ENCODE assay signal across 1 cellular context in the genomic region with DNA sequence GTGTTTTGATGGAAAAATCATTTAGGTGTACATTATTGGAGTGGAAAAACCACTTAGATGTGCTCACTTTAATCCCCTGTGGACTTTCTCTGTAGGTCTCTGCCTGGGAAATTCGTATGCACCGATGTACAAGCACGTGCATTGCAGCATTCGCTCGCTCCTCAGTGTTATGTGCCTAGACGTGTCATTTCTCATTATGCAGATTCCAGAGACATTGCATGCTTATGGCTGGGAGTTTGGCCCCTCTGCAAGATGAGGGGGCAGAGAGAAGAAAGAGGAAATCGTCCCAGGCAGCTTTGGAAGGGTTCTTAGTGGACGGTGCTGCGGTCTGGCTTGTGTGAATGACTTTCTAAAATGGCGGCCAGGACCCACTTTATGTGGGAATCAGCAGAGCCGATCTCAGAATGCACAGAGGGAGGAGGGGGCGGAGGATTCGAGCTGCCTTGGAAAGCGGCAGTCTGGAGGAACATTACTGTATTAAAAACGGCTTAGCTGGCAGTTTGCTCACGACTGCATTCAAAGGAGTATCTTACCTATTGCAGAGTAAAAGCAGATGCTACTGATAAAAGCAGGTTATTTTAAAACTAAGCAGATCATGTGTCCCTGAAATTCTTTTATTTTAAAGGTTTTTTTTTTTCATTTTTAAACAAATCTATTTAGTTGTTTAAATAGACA.
TF ChIP-seq lines count a peak whose summit lies in the region.

No MANE protein-coding gene starts in this region.

TF ChIP-seq in K562, 482 proteins besides CTCF, POLR2A, EP300 and RAD21 (continued from another document and continues in another):
- TF ChIP-seq, protein P1, sequence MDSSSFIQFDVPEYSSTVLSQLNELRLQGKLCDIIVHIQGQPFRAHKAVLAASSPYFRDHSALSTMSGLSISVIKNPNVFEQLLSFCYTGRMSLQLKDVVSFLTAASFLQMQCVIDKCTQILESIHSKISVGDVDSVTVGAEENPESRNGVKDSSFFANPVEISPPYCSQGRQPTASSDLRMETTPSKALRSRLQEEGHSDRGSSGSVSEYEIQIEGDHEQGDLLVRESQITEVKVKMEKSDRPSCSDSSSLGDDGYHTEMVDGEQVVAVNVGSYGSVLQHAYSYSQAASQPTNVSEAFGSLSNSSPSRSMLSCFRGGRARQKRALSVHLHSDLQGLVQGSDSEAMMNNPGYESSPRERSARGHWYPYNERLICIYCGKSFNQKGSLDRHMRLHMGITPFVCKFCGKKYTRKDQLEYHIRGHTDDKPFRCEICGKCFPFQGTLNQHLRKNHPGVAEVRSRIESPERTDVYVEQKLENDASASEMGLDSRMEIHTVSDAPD (CRISPR knock-in tag; IDR thresholded peaks at IDR 0.05) = no peak
- TF ChIP-seq NFIC (IDR thresholded peaks at IDR 0.05) = peak; percentile 50
- TF ChIP-seq MIER1 (IDR thresholded peaks at IDR 0.05; ENCODE audit: low read depth) = peak; percentile 69; the same call in 1 of the 2 replicates
- peak; percentile 85; the same call in 1 of the 2 replicates for TF ChIP-seq ZC3H4 (CRISPR knock-in tag; IDR thresholded peaks at IDR 0.05; ENCODE audit: borderline replicate concordance)
- TF ChIP-seq PML (IDR thresholded peaks at IDR 0.05; ENCODE audit: low read length) = 0 out of 2 replicates have a peak, but pooled peaks have one; percentile 37
- TF ChIP-seq, protein P2, sequence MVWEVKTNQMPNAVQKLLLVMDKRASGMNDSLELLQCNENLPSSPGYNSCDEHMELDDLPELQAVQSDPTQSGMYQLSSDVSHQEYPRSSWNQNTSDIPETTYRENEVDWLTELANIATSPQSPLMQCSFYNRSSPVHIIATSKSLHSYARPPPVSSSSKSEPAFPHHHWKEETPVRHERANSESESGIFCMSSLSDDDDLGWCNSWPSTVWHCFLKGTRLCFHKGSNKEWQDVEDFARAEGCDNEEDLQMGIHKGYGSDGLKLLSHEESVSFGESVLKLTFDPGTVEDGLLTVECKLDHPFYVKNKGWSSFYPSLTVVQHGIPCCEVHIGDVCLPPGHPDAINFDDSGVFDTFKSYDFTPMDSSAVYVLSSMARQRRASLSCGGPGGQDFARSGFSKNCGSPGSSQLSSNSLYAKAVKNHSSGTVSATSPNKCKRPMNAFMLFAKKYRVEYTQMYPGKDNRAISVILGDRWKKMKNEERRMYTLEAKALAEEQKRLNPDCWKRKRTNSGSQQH (CRISPR knock-in tag; IDR thresholded peaks at IDR 0.05) = no peak
- TF ChIP-seq TFAM (CRISPR knock-in tag; conservative IDR thresholded peaks at IDR 0.05) = no peak
- TF ChIP-seq, protein P3, sequence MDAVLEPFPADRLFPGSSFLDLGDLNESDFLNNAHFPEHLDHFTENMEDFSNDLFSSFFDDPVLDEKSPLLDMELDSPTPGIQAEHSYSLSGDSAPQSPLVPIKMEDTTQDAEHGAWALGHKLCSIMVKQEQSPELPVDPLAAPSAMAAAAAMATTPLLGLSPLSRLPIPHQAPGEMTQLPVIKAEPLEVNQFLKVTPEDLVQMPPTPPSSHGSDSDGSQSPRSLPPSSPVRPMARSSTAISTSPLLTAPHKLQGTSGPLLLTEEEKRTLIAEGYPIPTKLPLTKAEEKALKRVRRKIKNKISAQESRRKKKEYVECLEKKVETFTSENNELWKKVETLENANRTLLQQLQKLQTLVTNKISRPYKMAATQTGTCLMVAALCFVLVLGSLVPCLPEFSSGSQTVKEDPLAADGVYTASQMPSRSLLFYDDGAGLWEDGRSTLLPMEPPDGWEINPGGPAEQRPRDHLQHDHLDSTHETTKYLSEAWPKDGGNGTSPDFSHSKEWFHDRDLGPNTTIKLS (IDR thresholded peaks at IDR 0.05; ENCODE audit: borderline replicate concordance, low read depth) = peak; percentile 42; the same call in 1 of the 2 replicates
- TF ChIP-seq, protein P4, sequence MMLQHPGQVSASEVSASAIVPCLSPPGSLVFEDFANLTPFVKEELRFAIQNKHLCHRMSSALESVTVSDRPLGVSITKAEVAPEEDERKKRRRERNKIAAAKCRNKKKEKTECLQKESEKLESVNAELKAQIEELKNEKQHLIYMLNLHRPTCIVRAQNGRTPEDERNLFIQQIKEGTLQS (IDR thresholded peaks at IDR 0.05) = no peak
- TF ChIP-seq, protein P4 (CRISPR knock-in tag; conservative IDR thresholded peaks at IDR 0.05) = 0 out of 2 replicates have a peak, but pooled peaks have one; percentile 10
- 0 out of 2 replicates have a peak, but pooled peaks have one; percentile 3 for TF ChIP-seq FOSL1 (tag; conservative IDR thresholded peaks at IDR 0.05)
- peak; percentile 35 for TF ChIP-seq FOXM1 (IDR thresholded peaks at IDR 0.05; ENCODE audit: low read depth)
- no peak for TF ChIP-seq FOXM1 (CRISPR knock-in tag; IDR thresholded peaks at IDR 0.05; ENCODE audit: low read depth)
- TF ChIP-seq GABPB2 (CRISPR knock-in tag; conservative IDR thresholded peaks at IDR 0.05) = peak; percentile 67; the same call in 1 of the 2 replicates
- TF ChIP-seq, protein P5, sequence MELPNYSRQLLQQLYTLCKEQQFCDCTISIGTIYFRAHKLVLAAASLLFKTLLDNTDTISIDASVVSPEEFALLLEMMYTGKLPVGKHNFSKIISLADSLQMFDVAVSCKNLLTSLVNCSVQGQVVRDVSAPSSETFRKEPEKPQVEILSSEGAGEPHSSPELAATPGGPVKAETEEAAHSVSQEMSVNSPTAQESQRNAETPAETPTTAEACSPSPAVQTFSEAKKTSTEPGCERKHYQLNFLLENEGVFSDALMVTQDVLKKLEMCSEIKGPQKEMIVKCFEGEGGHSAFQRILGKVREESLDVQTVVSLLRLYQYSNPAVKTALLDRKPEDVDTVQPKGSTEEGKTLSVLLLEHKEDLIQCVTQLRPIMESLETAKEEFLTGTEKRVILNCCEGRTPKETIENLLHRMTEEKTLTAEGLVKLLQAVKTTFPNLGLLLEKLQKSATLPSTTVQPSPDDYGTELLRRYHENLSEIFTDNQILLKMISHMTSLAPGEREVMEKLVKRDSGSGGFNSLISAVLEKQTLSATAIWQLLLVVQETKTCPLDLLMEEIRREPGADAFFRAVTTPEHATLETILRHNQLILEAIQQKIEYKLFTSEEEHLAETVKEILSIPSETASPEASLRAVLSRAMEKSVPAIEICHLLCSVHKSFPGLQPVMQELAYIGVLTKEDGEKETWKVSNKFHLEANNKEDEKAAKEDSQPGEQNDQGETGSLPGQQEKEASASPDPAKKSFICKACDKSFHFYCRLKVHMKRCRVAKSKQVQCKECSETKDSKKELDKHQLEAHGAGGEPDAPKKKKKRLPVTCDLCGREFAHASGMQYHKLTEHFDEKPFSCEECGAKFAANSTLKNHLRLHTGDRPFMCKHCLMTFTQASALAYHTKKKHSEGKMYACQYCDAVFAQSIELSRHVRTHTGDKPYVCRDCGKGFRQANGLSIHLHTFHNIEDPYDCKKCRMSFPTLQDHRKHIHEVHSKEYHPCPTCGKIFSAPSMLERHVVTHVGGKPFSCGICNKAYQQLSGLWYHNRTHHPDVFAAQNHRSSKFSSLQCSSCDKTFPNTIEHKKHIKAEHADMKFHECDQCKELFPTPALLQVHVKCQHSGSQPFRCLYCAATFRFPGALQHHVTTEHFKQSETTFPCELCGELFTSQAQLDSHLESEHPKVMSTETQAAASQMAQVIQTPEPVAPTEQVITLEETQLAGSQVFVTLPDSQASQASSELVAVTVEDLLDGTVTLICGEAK (IDR thresholded peaks at IDR 0.05) = peak; percentile 13; the same call in 1 of the 2 replicates
- TF ChIP-seq, protein P5 (CRISPR knock-in tag; IDR thresholded peaks at IDR 0.05) = no peak
- TF ChIP-seq, protein P6, sequence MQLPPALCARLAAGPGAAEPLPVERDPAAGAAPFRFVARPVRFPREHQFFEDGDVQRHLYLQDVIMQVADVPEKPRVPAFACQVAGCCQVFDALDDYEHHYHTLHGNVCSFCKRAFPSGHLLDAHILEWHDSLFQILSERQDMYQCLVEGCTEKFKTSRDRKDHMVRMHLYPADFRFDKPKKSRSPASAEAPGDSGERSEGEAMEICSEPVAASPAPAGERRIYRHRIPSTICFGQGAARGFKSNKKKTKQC (CRISPR knock-in tag; IDR thresholded peaks at IDR 0.05) = peak; percentile 30; the same call in 1 of the 2 replicates
- TF ChIP-seq, protein P7, sequence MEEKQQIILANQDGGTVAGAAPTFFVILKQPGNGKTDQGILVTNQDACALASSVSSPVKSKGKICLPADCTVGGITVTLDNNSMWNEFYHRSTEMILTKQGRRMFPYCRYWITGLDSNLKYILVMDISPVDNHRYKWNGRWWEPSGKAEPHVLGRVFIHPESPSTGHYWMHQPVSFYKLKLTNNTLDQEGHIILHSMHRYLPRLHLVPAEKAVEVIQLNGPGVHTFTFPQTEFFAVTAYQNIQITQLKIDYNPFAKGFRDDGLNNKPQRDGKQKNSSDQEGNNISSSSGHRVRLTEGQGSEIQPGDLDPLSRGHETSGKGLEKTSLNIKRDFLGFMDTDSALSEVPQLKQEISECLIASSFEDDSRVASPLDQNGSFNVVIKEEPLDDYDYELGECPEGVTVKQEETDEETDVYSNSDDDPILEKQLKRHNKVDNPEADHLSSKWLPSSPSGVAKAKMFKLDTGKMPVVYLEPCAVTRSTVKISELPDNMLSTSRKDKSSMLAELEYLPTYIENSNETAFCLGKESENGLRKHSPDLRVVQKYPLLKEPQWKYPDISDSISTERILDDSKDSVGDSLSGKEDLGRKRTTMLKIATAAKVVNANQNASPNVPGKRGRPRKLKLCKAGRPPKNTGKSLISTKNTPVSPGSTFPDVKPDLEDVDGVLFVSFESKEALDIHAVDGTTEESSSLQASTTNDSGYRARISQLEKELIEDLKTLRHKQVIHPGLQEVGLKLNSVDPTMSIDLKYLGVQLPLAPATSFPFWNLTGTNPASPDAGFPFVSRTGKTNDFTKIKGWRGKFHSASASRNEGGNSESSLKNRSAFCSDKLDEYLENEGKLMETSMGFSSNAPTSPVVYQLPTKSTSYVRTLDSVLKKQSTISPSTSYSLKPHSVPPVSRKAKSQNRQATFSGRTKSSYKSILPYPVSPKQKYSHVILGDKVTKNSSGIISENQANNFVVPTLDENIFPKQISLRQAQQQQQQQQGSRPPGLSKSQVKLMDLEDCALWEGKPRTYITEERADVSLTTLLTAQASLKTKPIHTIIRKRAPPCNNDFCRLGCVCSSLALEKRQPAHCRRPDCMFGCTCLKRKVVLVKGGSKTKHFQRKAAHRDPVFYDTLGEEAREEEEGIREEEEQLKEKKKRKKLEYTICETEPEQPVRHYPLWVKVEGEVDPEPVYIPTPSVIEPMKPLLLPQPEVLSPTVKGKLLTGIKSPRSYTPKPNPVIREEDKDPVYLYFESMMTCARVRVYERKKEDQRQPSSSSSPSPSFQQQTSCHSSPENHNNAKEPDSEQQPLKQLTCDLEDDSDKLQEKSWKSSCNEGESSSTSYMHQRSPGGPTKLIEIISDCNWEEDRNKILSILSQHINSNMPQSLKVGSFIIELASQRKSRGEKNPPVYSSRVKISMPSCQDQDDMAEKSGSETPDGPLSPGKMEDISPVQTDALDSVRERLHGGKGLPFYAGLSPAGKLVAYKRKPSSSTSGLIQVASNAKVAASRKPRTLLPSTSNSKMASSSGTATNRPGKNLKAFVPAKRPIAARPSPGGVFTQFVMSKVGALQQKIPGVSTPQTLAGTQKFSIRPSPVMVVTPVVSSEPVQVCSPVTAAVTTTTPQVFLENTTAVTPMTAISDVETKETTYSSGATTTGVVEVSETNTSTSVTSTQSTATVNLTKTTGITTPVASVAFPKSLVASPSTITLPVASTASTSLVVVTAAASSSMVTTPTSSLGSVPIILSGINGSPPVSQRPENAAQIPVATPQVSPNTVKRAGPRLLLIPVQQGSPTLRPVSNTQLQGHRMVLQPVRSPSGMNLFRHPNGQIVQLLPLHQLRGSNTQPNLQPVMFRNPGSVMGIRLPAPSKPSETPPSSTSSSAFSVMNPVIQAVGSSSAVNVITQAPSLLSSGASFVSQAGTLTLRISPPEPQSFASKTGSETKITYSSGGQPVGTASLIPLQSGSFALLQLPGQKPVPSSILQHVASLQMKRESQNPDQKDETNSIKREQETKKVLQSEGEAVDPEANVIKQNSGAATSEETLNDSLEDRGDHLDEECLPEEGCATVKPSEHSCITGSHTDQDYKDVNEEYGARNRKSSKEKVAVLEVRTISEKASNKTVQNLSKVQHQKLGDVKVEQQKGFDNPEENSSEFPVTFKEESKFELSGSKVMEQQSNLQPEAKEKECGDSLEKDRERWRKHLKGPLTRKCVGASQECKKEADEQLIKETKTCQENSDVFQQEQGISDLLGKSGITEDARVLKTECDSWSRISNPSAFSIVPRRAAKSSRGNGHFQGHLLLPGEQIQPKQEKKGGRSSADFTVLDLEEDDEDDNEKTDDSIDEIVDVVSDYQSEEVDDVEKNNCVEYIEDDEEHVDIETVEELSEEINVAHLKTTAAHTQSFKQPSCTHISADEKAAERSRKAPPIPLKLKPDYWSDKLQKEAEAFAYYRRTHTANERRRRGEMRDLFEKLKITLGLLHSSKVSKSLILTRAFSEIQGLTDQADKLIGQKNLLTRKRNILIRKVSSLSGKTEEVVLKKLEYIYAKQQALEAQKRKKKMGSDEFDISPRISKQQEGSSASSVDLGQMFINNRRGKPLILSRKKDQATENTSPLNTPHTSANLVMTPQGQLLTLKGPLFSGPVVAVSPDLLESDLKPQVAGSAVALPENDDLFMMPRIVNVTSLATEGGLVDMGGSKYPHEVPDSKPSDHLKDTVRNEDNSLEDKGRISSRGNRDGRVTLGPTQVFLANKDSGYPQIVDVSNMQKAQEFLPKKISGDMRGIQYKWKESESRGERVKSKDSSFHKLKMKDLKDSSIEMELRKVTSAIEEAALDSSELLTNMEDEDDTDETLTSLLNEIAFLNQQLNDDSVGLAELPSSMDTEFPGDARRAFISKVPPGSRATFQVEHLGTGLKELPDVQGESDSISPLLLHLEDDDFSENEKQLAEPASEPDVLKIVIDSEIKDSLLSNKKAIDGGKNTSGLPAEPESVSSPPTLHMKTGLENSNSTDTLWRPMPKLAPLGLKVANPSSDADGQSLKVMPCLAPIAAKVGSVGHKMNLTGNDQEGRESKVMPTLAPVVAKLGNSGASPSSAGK (IDR thresholded peaks at IDR 0.05) = peak; percentile 87
